Comparison of ENCODE assay signal across 8 cellular contexts in the genomic region with DNA sequence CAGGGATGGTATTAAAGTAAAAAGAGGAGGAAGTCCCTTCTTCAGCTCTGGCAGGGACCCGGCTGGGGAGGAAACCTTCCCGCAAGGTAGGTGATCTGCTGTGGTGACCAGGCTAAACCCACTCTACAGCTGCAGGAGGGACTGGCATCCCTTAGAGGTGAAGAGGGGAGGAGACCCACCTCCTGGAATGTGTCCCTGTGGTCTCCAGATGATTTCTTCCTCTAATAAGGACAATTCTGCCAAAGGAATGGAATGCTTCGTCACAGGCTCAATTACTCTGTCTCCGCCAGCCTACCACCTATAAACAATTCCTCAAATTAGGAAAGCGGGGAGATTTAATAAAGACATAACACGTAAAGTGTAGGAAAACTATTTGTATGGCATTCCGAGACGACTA. TPM values are rescaled to one million over a fixed set of nuclear protein-coding genes. Genes with fewer than 3 reads are reported as not detected.
A peak's percentile ranks its signal among the peaks of the same experiment; 100 is the strongest.
DNase-seq lines count a peak whose midpoint lies in the region; FAIRE-seq lines count a peak whose summit lies in the region.

No MANE protein-coding gene starts in this region.

- no peaks in the 10 kb centered on the region for H3K9me3 ChIP-seq in iPS DF 6.9 (ENCODE audit: control insufficient read depth, insufficient read depth, low read length)
- no peaks in the 10 kb centered on the region for H3K9me3 ChIP-seq in small intestine (ENCODE audit: control insufficient read depth, low read depth)

- H3K36me3 Mint-ChIP-seq in activated naive CD4-positive, alpha-beta T cell treated with anti-CD3 and anti-CD28 coated beads, Interleukin-2, amount 50 U/mL, for 24 hours: no peaks in the 10 kb centered on the region

- H3K4me1 ChIP-seq in iPS DF 6.9 (ENCODE audit: control insufficient read depth, insufficient read depth, low read length): no peaks in the 10 kb centered on the region
- peaks cover 0 to 4% of the 10 kb centered on the region in 2 donors for H3K4me1 ChIP-seq in small intestine (ENCODE audit: control insufficient read depth in 2 of 2, insufficient read depth in 1 of 2, low read depth in 1 of 2, low read length in 1 of 2)

- peak; percentile 65 for DNase-seq in activated effector memory CD4-positive, alpha-beta T cell treated with anti-CD3 and anti-CD28 coated beads, Interleukin-2, amount 50 U/mL, for 16 hours
- DNase-seq in activated effector memory CD4-positive, alpha-beta T cell treated with Interleukin-2 at 50 U/mL for 16 hours: no peak
- DNase-seq in iPS DF 6.9 (ENCODE audit: low read depth, low spot score) (no peak), small intestine (peak; percentile 18), NCI-H510A (lab: John Stamatoyannopoulos, UW) (no peak), NCI-H82 treated with DMSO at 0.1 percent for 48 hours (lab: John Stamatoyannopoulos, UW; ENCODE audit: unreplicated experiment) (no peak), NCI-H1048 (lab: John Stamatoyannopoulos, UW) (no peak)

- peak overlapping the region; percentile 91 for H3K27ac Mint-ChIP-seq in activated naive CD4-positive, alpha-beta T cell treated with anti-CD3 and anti-CD28 coated beads, Interleukin-2, amount 50 U/mL, for 24 hours

- H3K36me3 ChIP-seq in iPS DF 6.9 (ENCODE audit: control insufficient read depth, insufficient read depth, low read length) (no peaks in the 10 kb centered on the region), small intestine (ENCODE audit: control insufficient read depth in 2 of 2, insufficient read depth in 2 of 2, low read length in 2 of 2) (no peaks in the 10 kb centered on the region)

- WGBS in iPS DF 6.9 (ENCODE audit: insufficient coverage, insufficient read length): no CpG with 5 or more reads among the region's 8 CpGs
- WGBS in small intestine, 3 donors: 8 to 12% (median 10%) methylated on average over 8 of the region's 8 CpGs

- H3K9me3 Mint-ChIP-seq in activated naive CD4-positive, alpha-beta T cell treated with anti-CD3 and anti-CD28 coated beads, Interleukin-2, amount 50 U/mL, for 24 hours: no peaks in the 10 kb centered on the region

- no peak for FAIRE-seq in small intestine (lab: Jason Lieb, UNC)

- H3K27me3 Mint-ChIP-seq in activated naive CD4-positive, alpha-beta T cell treated with anti-CD3 and anti-CD28 coated beads, Interleukin-2, amount 50 U/mL, for 24 hours: no peaks in the 10 kb centered on the region

- H3K27me3 ChIP-seq in iPS DF 6.9 (ENCODE audit: control insufficient read depth, insufficient read depth, low read length) (no peaks in the 10 kb centered on the region), small intestine (ENCODE audit: control insufficient read depth in 2 of 2, insufficient read depth in 2 of 2, low read length in 2 of 2) (no peaks in the 10 kb centered on the region)

- H3K4me1 Mint-ChIP-seq in activated naive CD4-positive, alpha-beta T cell treated with anti-CD3 and anti-CD28 coated beads, Interleukin-2, amount 50 U/mL, for 24 hours: peaks cover 42% of the 10 kb centered on the region

- H3K4me3 ChIP-seq in iPS DF 6.9 (ENCODE audit: low read length) (peak overlapping the region; percentile 22; the same call in 1 of the 2 replicates), small intestine (ENCODE audit: low read depth in 1 of 2, low read length in 2 of 2) (peak overlapping the region in 1 of 2 donors; percentile 50)

- H3K27ac ChIP-seq in iPS DF 6.9 (ENCODE audit: low read length) (no peak overlapping the region), small intestine (ENCODE audit: low read depth in 1 of 2, low read length in 1 of 2) (peak overlapping the region in 1 of 2 donors; percentile 29)

- peak overlapping the region; percentile 92 for H3K4me3 Mint-ChIP-seq in activated naive CD4-positive, alpha-beta T cell treated with anti-CD3 and anti-CD28 coated beads, Interleukin-2, amount 50 U/mL, for 24 hours

RNA-seq across cellular contexts. Expression of a gene that starts 0.6 kb away (rescaled TPM):
- 1 to 10 TPM; 6.5 to 8.8 (median 6.8) TPM for polyA plus RNA-seq in small intestine

RNA-seq across cellular contexts. Expression of a gene that starts 47.0 kb away (rescaled TPM):
- polyA plus RNA-seq in small intestine: 10 to 100 TPM; 31.9 to 45.0 (median 34.6) TPM

Comparison
In these comparisons a context has a peak if more than half of its experiments do, and no peak if none do; other contexts are left out.
1. DNase-seq: peak in activated effector memory CD4-positive, alpha-beta T cell treated with anti-CD3 and anti-CD28 coated beads, Interleukin-2, amount 50 U/mL, for 16 hours (single experiment) and small intestine (single experiment); none in activated effector memory CD4-positive, alpha-beta T cell treated with Interleukin-2 at 50 U/mL for 16 hours (single experiment), iPS DF 6.9 (single experiment), NCI-H510A (single experiment), NCI-H82 treated with DMSO at 0.1 percent for 48 hours (single experiment) and NCI-H1048 (single experiment).